Comparison of ENCODE assay signal across 21 cellular contexts in genomic region chr10:133173860-133174523, GRCh38. TPM values are rescaled to one million over a fixed set of nuclear protein-coding genes. Genes with fewer than 3 reads are reported as not detected.
A peak's percentile ranks its signal among the peaks of the same experiment; 100 is the strongest.
DNase-seq lines count a peak whose midpoint lies in the region; ATAC-seq lines count a peak whose summit lies in the region.
"Had no signal": no experiment of that assay in that cellular context is flagged by ENCODE, and none has a peak within 500 bp of the region (broad histone marks: within the 10 kb centered on the region; RNA-seq: fewer than 3 reads in every experiment).

No MANE protein-coding gene starts in this region.

- peak; percentile 45 for DNase-seq in CD1c-positive myeloid dendritic cell (ENCODE audit: extremely low spot score)
- peak; percentile 62 for DNase-seq in RPMI8226
- DNase-seq in mesenteric fat pad (ENCODE audit: low spot score): peak; percentile 83
- DNase-seq in sciatic nerve (ENCODE audit: low spot score): peak; percentile 45
- DNase-seq in activated CD4-positive, alpha-beta T cell treated with anti-CD3 and anti-CD28 coated beads, Interleukin-2, amount 50 U/mL, for 4 hours: no peak
- DNase-seq: ACHN; CD4-positive, CD25-positive, alpha-beta regulatory T cell; COR-L47; GF-D8; GOT3; KG1; NCI-H1105 treated with DMSO at 0.1 percent for 48 hours; NCI-H187; NCI-H2107; NCI-H510A treated with DMSO at 0.1 percent for 48 hours; NCI-H774; SHP77 treated with DMSO at 0.1 percent for 48 hours; SK-N-SH had no signal

- intact Hi-C loops in sciatic nerve (cut with DNase I): no loop called here

- ATAC-seq in sciatic nerve (no peak), GM19328 (IDR thresholded peaks at IDR 0.05; ENCODE audit: unreplicated experiment) (no peak), GM21367 (IDR thresholded peaks at IDR 0.05; ENCODE audit: unreplicated experiment) (no peak)

RNA-seq across cellular contexts. Expression of gene KNDC1, which starts 14.0 kb away (rescaled TPM):
- total RNA-seq in mesenteric fat pad (0.13 TPM), sciatic nerve (7.1 TPM)
- total RNA-seq: OCI-LY7 had no signal

RNA-seq across cellular contexts. Expression of gene UTF1, which starts 56.0 kb away (rescaled TPM):
- total RNA-seq in mesenteric fat pad: not detected
- total RNA-seq in sciatic nerve: not detected
- total RNA-seq: CD4-positive, CD25-positive, alpha-beta regulatory T cell; OCI-LY7 had no signal

Comparison
In these comparisons a context has a peak if more than half of its experiments do, and no peak if none do; other contexts are left out.
1. DNase-seq: peak in CD1c-positive myeloid dendritic cell (single experiment), RPMI8226 (single experiment), mesenteric fat pad (single experiment) and sciatic nerve (single experiment); none in activated CD4-positive, alpha-beta T cell treated with anti-CD3 and anti-CD28 coated beads, Interleukin-2, amount 50 U/mL, for 4 hours (0 of 2).